In genomic region chr1:211581521-211581920, GRCh38 we compare ENCODE assay signal across 11 cellular contexts. TPM values are rescaled to one million over a fixed set of nuclear protein-coding genes. Genes with fewer than 3 reads are reported as not detected.
DNase-seq lines count a peak whose midpoint lies in the region; ATAC-seq and TF ChIP-seq lines count a peak whose summit lies in the region.
"Had no signal": no experiment of that assay in that cellular context is flagged by ENCODE, and none has a peak within 500 bp of the region (broad histone marks: within the 10 kb centered on the region; RNA-seq: fewer than 3 reads in every experiment).

No MANE protein-coding gene starts in this region.

- H3K9me3 Mint-ChIP-seq in MCF 10A (ENCODE audit: unreplicated experiment) (no peaks in the 10 kb centered on the region), memory B cell (no peaks in the 10 kb centered on the region)

- peak overlapping the region; percentile 49 for H3K27ac Mint-ChIP-seq in MCF 10A (ENCODE audit: low read depth, unreplicated experiment)
- H3K27ac Mint-ChIP-seq in memory B cell, result peak overlapping the region; percentile 22

- no peaks in the 10 kb centered on the region for H3K27me3 Mint-ChIP-seq in MCF 10A (ENCODE audit: insufficient read depth, unreplicated experiment)
- H3K27me3 Mint-ChIP-seq in memory B cell, result no peaks in the 10 kb centered on the region

- DNase-seq in MCF 10A (ENCODE audit: unreplicated experiment) (peak; percentile 40), mammary epithelial cell (no peak), cardiac fibroblast (ENCODE audit: low read depth in 2 of 2) (peak; percentile 74), memory B cell (ENCODE audit: low spot score in 2 of 2) (no peak), uterus (peak; percentile 45 to 49)
- DNase-seq in activated naive CD4-positive, alpha-beta T cell treated with Interleukin-2 at 50 U/mL for 16 hours, result no peak
- DNase-seq in stimulated activated CD4-positive, alpha-beta T cell treated with anti-CD3 and anti-CD28 coated beads, Interleukin-1b, Interleukin-23, amount 100 ng/mL, for 48 hours, result no peak
- DNase-seq: activated CD4-positive, alpha-beta T cell treated with anti-CD3 and anti-CD28 coated beads, Interleukin-2, amount 50 U/mL, for 48 hours; NCI-H1417 treated with DMSO at 0.1 percent for 48 hours had no signal

- H3K9me3 ChIP-seq in mammary epithelial cell (replicated peaks; ENCODE audit: insufficient read depth, low read length), result no peaks in the 10 kb centered on the region
- no peaks in the 10 kb centered on the region for H3K9me3 ChIP-seq in uterus

- H3K27ac ChIP-seq in mammary epithelial cell (ENCODE audit: insufficient read depth, low read depth, low read length) (no peak overlapping the region), uterus (peak overlapping the region; percentile 85 to 89)
- H3K27ac ChIP-seq: C4-2B had no signal

- BruUV-seq in MCF 10A (replicated peaks; lab: Mats Ljungman, UMichigan) (no TSS peak), mammary epithelial cell (replicated peaks; lab: Mats Ljungman, UMichigan) (no TSS peak)

- H3K36me3 Mint-ChIP-seq in MCF 10A (ENCODE audit: insufficient read depth, unreplicated experiment) (peaks cover 12% of the 10 kb centered on the region), memory B cell (no peaks in the 10 kb centered on the region)

- in situ Hi-C loops in mammary epithelial cell (cut with MboI; ENCODE audit: low sequenced_read_pairs in 2 of 2), result no loop called here

- no peak overlapping the region for H3K9ac ChIP-seq in mammary epithelial cell (ENCODE audit: insufficient read depth, low read length)

- 81% methylated on average over 3 of the region's 3 CpGs for WGBS in mammary epithelial cell (ENCODE audit: low coverage, missing lambda C conversion rate)

- ATAC-seq in memory B cell (ENCODE audit: low read depth) (no peak), HG03097 (IDR thresholded peaks at IDR 0.05; ENCODE audit: low FRiP score, unreplicated experiment) (no peak)

- H3K4me1 Mint-ChIP-seq in MCF 10A (ENCODE audit: insufficient read depth, unreplicated experiment) (peaks cover 26% of the 10 kb centered on the region), memory B cell (peaks cover 17% of the 10 kb centered on the region)

- H3K4me2 ChIP-seq in mammary epithelial cell (ENCODE audit: insufficient read depth, low read depth, low read length), result no peak overlapping the region

- H3K4me1 ChIP-seq in mammary epithelial cell (ENCODE audit: insufficient read depth, low read length), result peaks cover 7% of the 10 kb centered on the region
- no peaks in the 10 kb centered on the region for H3K4me1 ChIP-seq in uterus

- no peak for TF ChIP-seq CTCF in MCF 10A (IDR thresholded peaks at IDR 0.05; ENCODE audit: unreplicated experiment)
- TF ChIP-seq CTCF in mammary epithelial cell (conservative IDR thresholded peaks at IDR 0.05 in 1 of 2, IDR thresholded peaks at IDR 0.05 in 1 of 2; ENCODE audit: extremely low read depth in 1 of 2, insufficient read depth in 1 of 2, low read depth in 1 of 2, low read length in 2 of 2), result no peak
- no peak for TF ChIP-seq CTCF in cardiac fibroblast (IDR thresholded peaks at IDR 0.05; ENCODE audit: low read depth, low read length)
- no peak for TF ChIP-seq CTCF in uterus (IDR thresholded peaks at IDR 0.05)

- no peak overlapping the region for H2AFZ ChIP-seq in mammary epithelial cell (ENCODE audit: low read depth, low read length)

- H3K27me3 ChIP-seq in mammary epithelial cell (ENCODE audit: insufficient read depth, low read length), result no peaks in the 10 kb centered on the region
- H3K27me3 ChIP-seq in uterus, result no peaks in the 10 kb centered on the region

- H4K20me1 ChIP-seq in mammary epithelial cell (ENCODE audit: insufficient read depth, low read length), result no peaks in the 10 kb centered on the region

- dilution Hi-C loops in mammary epithelial cell (cut with HindIII; ENCODE audit: low sequenced_read_pairs), result no loop called here

- TF ChIP-seq POLR2A in uterus (IDR thresholded peaks at IDR 0.05), result no peak

- H3K4me3 Mint-ChIP-seq in MCF 10A (ENCODE audit: unreplicated experiment) (no peak overlapping the region), memory B cell (no peak overlapping the region)

- POLR2A ChIA-PET in MCF 10A (lab: Yijun Ruan, JAX), result interaction anchor here (1.0 to 4.5 kb wide), 7 partner anchors 9 to 62 kb away, joined by 5 to 423 read pairs (median 23); no protein-coding TSS in a partner anchor

- intact Hi-C loops in MCF 10A (cut with micrococcal nuclease) (no loop called here), mammary epithelial cell (cut with micrococcal nuclease) (no loop called here), uterus (cut with DNase I; ENCODE audit: low total_unique reads) (no loop called here)

- H3K4me3 ChIP-seq in mammary epithelial cell (replicated peaks in 1 of 3; ENCODE audit: insufficient read depth in 1 of 3, low read depth in 2 of 3, low read length in 3 of 3), result no peak overlapping the region
- H3K4me3 ChIP-seq in cardiac fibroblast (replicated peaks in 1 of 2; ENCODE audit: low read depth in 2 of 2, low read length in 2 of 2), result no peak overlapping the region
- H3K4me3 ChIP-seq in uterus, result no peak overlapping the region

- H3K36me3 ChIP-seq in mammary epithelial cell (ENCODE audit: insufficient read depth, low read length) (no peaks in the 10 kb centered on the region), uterus (no peaks in the 10 kb centered on the region)

- H3K79me2 ChIP-seq in mammary epithelial cell (ENCODE audit: insufficient read depth, low read length), result peaks cover 24% of the 10 kb centered on the region

- CTCF ChIA-PET in MCF 10A (lab: Yijun Ruan, JAX) (interaction anchor here (0.6 to 4.1 kb wide), 8 partner anchors 18 to 1707 kb away, joined by 3 to 62 read pairs (median 4); no protein-coding TSS in a partner anchor), mammary epithelial cell (lab: Charles Lee; ENCODE audit: low non-redundant PET) (no interaction called here)

RNA-seq across cellular contexts. Expression of gene SLC30A1, which starts 2.6 kb away (rescaled TPM):
- total RNA-seq in MCF 10A (2022) (87.0 and 94.1 TPM in 2 replicates), mammary epithelial cell (10 to 100 TPM; 30.2 to 63.0 TPM), uterus (10 to 100 TPM; 12.8 to 44.7 (median 19.1) TPM)
- polyA plus RNA-seq in mammary epithelial cell, result 6.6 TPM
- polyA minus RNA-seq in mammary epithelial cell, result 18.0 TPM

Comparison
In these comparisons a context has a peak if more than half of its experiments do, and no peak if none do; other contexts are left out.
1. DNase-seq: peak in MCF 10A (single experiment), cardiac fibroblast (2 of 2) and uterus (2 of 2); none in mammary epithelial cell (single experiment), memory B cell (0 of 2), activated naive CD4-positive, alpha-beta T cell treated with Interleukin-2 at 50 U/mL for 16 hours (single experiment) and stimulated activated CD4-positive, alpha-beta T cell treated with anti-CD3 and anti-CD28 coated beads, Interleukin-1b, Interleukin-23, amount 100 ng/mL, for 48 hours (single experiment).